ENCODE assay signal across 8 cellular contexts in genomic region chr17:37359682-37360188, GRCh38. TPM values are rescaled to one million over a fixed set of nuclear protein-coding genes. Genes with fewer than 3 reads are reported as not detected.
DNase-seq lines count a peak whose midpoint lies in the region; TF ChIP-seq lines count a peak whose summit lies in the region.

No MANE protein-coding gene starts in this region.

- TF ChIP-seq CTCF in GM06990 (IDR thresholded peaks at IDR 0.05; ENCODE audit: insufficient read depth, low read length, poor library complexity, severe bottlenecking) (no peak), ovary (IDR thresholded peaks at IDR 0.05) (no peak)

- TF ChIP-seq POLR2A in Raji (IDR thresholded peaks at IDR 0.05; ENCODE audit: insufficient read depth, low read depth, low read length) (0 out of 2 replicates have a peak, but pooled peaks have one; percentile 11), ovary (IDR thresholded peaks at IDR 0.05) (no peak)

- no peak for DNase-seq in GM06990 (ENCODE audit: extremely low read depth, insufficient read length)
- peak; percentile 45 for DNase-seq in fibroblast of gingiva (ENCODE audit: low read depth)
- peak in 1 of 5 donors; percentile 85 for DNase-seq in ovary
- no peak for DNase-seq in EL
- DNase-seq in activated CD4-positive, CD25-positive, alpha-beta regulatory T cell (lab: John Stamatoyannopoulos, UW): no peak
- DNase-seq in NCI-H2171 (lab: John Stamatoyannopoulos, UW): no peak
- no peak for DNase-seq in NCI-H82 treated with DMSO at 0.1 percent for 48 hours (lab: John Stamatoyannopoulos, UW; ENCODE audit: unreplicated experiment)

- intact Hi-C loops in ovary (cut with DNase I): no loop called here

- H3K4me3 ChIP-seq in GM06990 (replicated peaks; ENCODE audit: low read depth, low read length) (peak overlapping the region; percentile 59), ovary (peak overlapping the region; percentile 64)

- no peaks in the 10 kb centered on the region for H3K9me3 ChIP-seq in ovary

- H3K36me3 ChIP-seq in GM06990 (ENCODE audit: control insufficient read depth, insufficient read depth, low read length): no peaks in the 10 kb centered on the region
- no peaks in the 10 kb centered on the region for H3K36me3 ChIP-seq in ovary

- peaks cover 1% of the 10 kb centered on the region for H3K4me1 ChIP-seq in ovary (ENCODE audit: insufficient read depth)

- H3K27me3 ChIP-seq in GM06990 (replicated peaks; ENCODE audit: control insufficient read depth, insufficient read depth, low read length) (no peaks in the 10 kb centered on the region), ovary (no peaks in the 10 kb centered on the region)

- no peak for TF ChIP-seq EP300 in ovary (IDR thresholded peaks at IDR 0.05)

- WGBS in ovary, 3 donors: 4 to 7% (median 5%) methylated on average over 18 of the region's 18 CpGs

- H3K27ac ChIP-seq in ovary: peak overlapping the region; percentile 86 to 94

RNA-seq across cellular contexts. Expression of gene C17orf78, which starts 16.1 kb away (rescaled TPM):
- total RNA-seq in ovary: not detected
- polyA plus RNA-seq in ovary: not detected

RNA-seq across cellular contexts. Expression of gene ACACA, which starts 46.9 kb away (rescaled TPM):
- total RNA-seq in ovary: 100 to 1,000 TPM in 1 of 7 donors, 10 to 100 TPM in 6; 20.5 to 104 (median 43.3) TPM
- 10 to 100 TPM; 10.9 to 36.8 TPM for polyA plus RNA-seq in ovary

RNA-seq across cellular contexts. Expression of gene TADA2A, which starts 47.0 kb away (rescaled TPM):
- total RNA-seq in ovary: 10 to 100 TPM; 12.9 to 33.2 (median 24.9) TPM
- 10 to 100 TPM in 1 of 2 donors, 1 to 10 TPM in 1; 9.2 to 20.5 TPM for polyA plus RNA-seq in ovary
